ENCODE assay signal across 9 cellular contexts in the genomic region with DNA sequence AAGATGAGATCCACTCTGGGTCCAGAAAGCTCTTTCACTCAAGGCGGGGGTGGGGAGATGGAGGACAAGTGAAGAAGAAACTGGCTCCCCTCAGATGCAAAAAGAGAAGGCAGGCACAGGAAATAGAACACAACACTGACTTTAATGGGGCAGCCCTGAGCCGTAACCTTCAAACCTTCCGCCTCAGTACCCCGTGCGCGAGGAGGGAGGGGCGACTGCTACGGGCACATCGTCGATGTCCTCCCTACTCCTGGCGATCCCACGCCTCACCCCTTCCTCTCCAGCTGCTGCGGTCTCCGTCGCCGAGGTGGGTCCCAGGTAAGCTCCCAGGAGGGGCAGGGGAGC. TPM values are rescaled to one million over a fixed set of nuclear protein-coding genes. Genes with fewer than 3 reads are reported as not detected.
DNase-seq lines count a peak whose midpoint lies in the region; ATAC-seq, FAIRE-seq and TF ChIP-seq lines count a peak whose summit lies in the region.
"Had no signal": no experiment of that assay in that cellular context is flagged by ENCODE, and none has a peak within 500 bp of the region (broad histone marks: within the 10 kb centered on the region; RNA-seq: fewer than 3 reads in every experiment).

No MANE protein-coding gene starts in this region.

- no peak overlapping the region for H3K27ac Mint-ChIP-seq in activated CD4-positive, alpha-beta T cell treated with anti-CD3 and anti-CD28 coated beads for 36 hours
- no peak overlapping the region for H3K27ac Mint-ChIP-seq in brain

- H3K36me3 ChIP-seq in lung (ENCODE audit: control insufficient read depth in 2 of 2, insufficient read depth in 2 of 2, low read length in 2 of 2) (no peaks in the 10 kb centered on the region), testis (ENCODE audit: low read depth, missing control alignments) (no peaks in the 10 kb centered on the region)

- intact Hi-C loops in activated CD4-positive, alpha-beta T cell treated with anti-CD3 and anti-CD28 coated beads for 36 hours (cut with DNase I, micrococcal nuclease), result no loop called here
- intact Hi-C loops in testis (cut with DNase I; ENCODE audit: low total_unique reads), result no loop called here

- TF ChIP-seq CTCF in brain (conservative IDR thresholded peaks at IDR 0.05) (no peak), lung (IDR thresholded peaks at IDR 0.05; ENCODE audit: control extremely low read depth, extremely low read depth) (no peak), testis (IDR thresholded peaks at IDR 0.05) (no peak)

- peak overlapping the region; percentile 66 for H3K4me3 Mint-ChIP-seq in activated CD4-positive, alpha-beta T cell treated with anti-CD3 and anti-CD28 coated beads for 36 hours
- peak overlapping the region; percentile 66 to 78 (median 77) for H3K4me3 Mint-ChIP-seq in brain

- CTCF ChIA-PET in activated CD4-positive, alpha-beta T cell treated with anti-CD3 and anti-CD28 coated beads for 36 hours (lab: Charles Lee), result interaction anchor here (0.6 to 6.5 kb wide), 6 partner anchors 10 to 98 kb away, joined by 3 to 47 read pairs (median 3); a partner anchor contains a TSS

- peaks cover 15% of the 10 kb centered on the region for H3K27me3 Mint-ChIP-seq in activated CD4-positive, alpha-beta T cell treated with anti-CD3 and anti-CD28 coated beads for 36 hours
- peaks cover 73% of the 10 kb centered on the region for H3K27me3 Mint-ChIP-seq in brain

- H3K4me1 Mint-ChIP-seq in activated CD4-positive, alpha-beta T cell treated with anti-CD3 and anti-CD28 coated beads for 36 hours, result peaks cover 28% of the 10 kb centered on the region
- peaks cover 38% of the 10 kb centered on the region for H3K4me1 Mint-ChIP-seq in brain

- FAIRE-seq in RCC 7860 (lab: Jason Lieb, UNC), result no peak
- FAIRE-seq: TTC549 had no signal

- H3K27me3 ChIP-seq in lung (ENCODE audit: control insufficient read depth, insufficient read depth) (no peaks in the 10 kb centered on the region), testis (no peaks in the 10 kb centered on the region)

- H3K4me3 ChIP-seq in lung, result peak overlapping the region; percentile 15
- H3K4me3 ChIP-seq in testis, result peak overlapping the region; percentile 27 to 45

- POLR2A ChIA-PET in activated CD4-positive, alpha-beta T cell treated with anti-CD3 and anti-CD28 coated beads for 36 hours (lab: Charles Lee), result interaction anchor here (1.0 to 3.4 kb wide), 2 partner anchors 9 to 35 kb away, joined by 5 to 15 read pairs; a partner anchor contains a TSS

- no peaks in the 10 kb centered on the region for H3K9me3 Mint-ChIP-seq in activated CD4-positive, alpha-beta T cell treated with anti-CD3 and anti-CD28 coated beads for 36 hours (ENCODE audit: low read depth)
- peaks cover 0 to 3% (median 0%) of the 10 kb centered on the region in 5 experiments for H3K9me3 Mint-ChIP-seq in brain

- WGBS in lung, 2 donors, result 11 to 13% methylated on average over 16 of the region's 16 CpGs
- 5 to 29% methylated on average over 6 to 16 of the region's 16 CpGs for WGBS in testis, 2 donors

- ATAC-seq in activated CD4-positive, alpha-beta T cell treated with anti-CD3 and anti-CD28 coated beads for 36 hours, result peak; percentile 42
- peak; percentile 9 for ATAC-seq in lung (ENCODE audit: insufficient read depth, low FRiP score)
- no peak for ATAC-seq in HG03439 (IDR thresholded peaks at IDR 0.05; ENCODE audit: unreplicated experiment)
- no peak for ATAC-seq in GM18520 (IDR thresholded peaks at IDR 0.05; ENCODE audit: unreplicated experiment)

- H3K9me3 ChIP-seq in lung (ENCODE audit: control insufficient read depth in 2 of 2, insufficient read depth in 1 of 2, low read length in 1 of 2) (no peaks in the 10 kb centered on the region), testis (no peaks in the 10 kb centered on the region)

- no peak overlapping the region for H3K27ac ChIP-seq in lung (ENCODE audit: low read depth in 1 of 2, low read length in 1 of 2)
- H3K27ac ChIP-seq in testis, result no peak overlapping the region

- no peaks in the 10 kb centered on the region for H3K36me3 Mint-ChIP-seq in activated CD4-positive, alpha-beta T cell treated with anti-CD3 and anti-CD28 coated beads for 36 hours (ENCODE audit: low read depth)
- no peaks in the 10 kb centered on the region for H3K36me3 Mint-ChIP-seq in brain

- H3K4me1 ChIP-seq in lung (ENCODE audit: control insufficient read depth in 2 of 2, insufficient read depth in 2 of 2, low read length in 2 of 2) (peaks cover 0 to 8% of the 10 kb centered on the region in 2 donors), testis (peaks cover 7% of the 10 kb centered on the region)

- no peak for DNase-seq in activated CD4-positive, alpha-beta T cell treated with anti-CD3 and anti-CD28 coated beads for 36 hours
- no peak for DNase-seq in activated CD4-positive, alpha-beta T cell treated with anti-CD3 and anti-CD28 coated beads, Interleukin-2, amount 50 U/mL, for 48 hours
- no peak for DNase-seq in lung (ENCODE audit: low spot score)
- no peak for DNase-seq in testis
- DNase-seq in RCC 7860 (ENCODE audit: low spot score), result no peak

- TF ChIP-seq POLR2A in testis (IDR thresholded peaks at IDR 0.05), result no peak

RNA-seq across cellular contexts. Expression of a gene that starts 3.9 kb away (rescaled TPM):
- total RNA-seq in activated CD4-positive, alpha-beta T cell treated with anti-CD3 and anti-CD28 coated beads for 36 hours, result under 1 TPM in 1 of 2 experiments, not detected in 1; 0.14 TPM
- polyA plus RNA-seq in brain (ENCODE audit: insufficient read depth, low read depth, low replicate concordance) (1.0 TPM), lung (10 to 100 TPM in 1 of 2 donors, 1 to 10 TPM in 1; 9.6 to 11.9 TPM), testis (ENCODE audit: insufficient read depth, low read depth, low replicate concordance) (28.8 TPM)
- total RNA-seq in lung (10 to 100 TPM; 11.7 to 15.5 TPM), testis (10 to 100 TPM in 1 of 2 donors, 1 to 10 TPM in 1; 9.8 to 12.1 TPM)

RNA-seq across cellular contexts. Expression of a gene that starts 9.2 kb away (rescaled TPM):
- total RNA-seq in activated CD4-positive, alpha-beta T cell treated with anti-CD3 and anti-CD28 coated beads for 36 hours, result 10 to 100 TPM; 46.2 to 48.3 TPM
- 122 TPM for polyA plus RNA-seq in brain (ENCODE audit: insufficient read depth, low read depth, low replicate concordance)
- total RNA-seq in lung, result 100 to 1,000 TPM in 1 of 2 donors, 10 to 100 TPM in 1; 35.9 to 113 TPM
- polyA plus RNA-seq in lung, result 10 to 100 TPM; 72.9 to 85.8 TPM
- 10 to 100 TPM; 32.2 to 44.1 TPM for total RNA-seq in testis
- polyA plus RNA-seq in testis (ENCODE audit: insufficient read depth, low read depth, low replicate concordance), result 24.8 TPM

RNA-seq across cellular contexts. Expression of a gene that starts 9.8 kb away (rescaled TPM):
- total RNA-seq in activated CD4-positive, alpha-beta T cell treated with anti-CD3 and anti-CD28 coated beads for 36 hours, result 10 to 100 TPM; 46.5 to 57.3 TPM
- polyA plus RNA-seq in brain (ENCODE audit: insufficient read depth, low read depth, low replicate concordance) (54.2 TPM), lung (10 to 100 TPM; 34.1 to 36.1 TPM), testis (ENCODE audit: insufficient read depth, low read depth, low replicate concordance) (36.5 TPM)
- total RNA-seq in lung (10 to 100 TPM in 1 of 2 donors, 1 to 10 TPM in 1; 8.6 to 53.7 TPM), testis (10 to 100 TPM; 17.6 to 19.7 TPM)

RNA-seq across cellular contexts. Expression of a gene that starts 18.8 kb away (rescaled TPM):
- 10 to 100 TPM; 79.8 to 96.2 TPM for total RNA-seq in activated CD4-positive, alpha-beta T cell treated with anti-CD3 and anti-CD28 coated beads for 36 hours
- polyA plus RNA-seq in brain (ENCODE audit: insufficient read depth, low read depth, low replicate concordance) (139 TPM), lung (10 to 100 TPM; 47.9 to 68.4 TPM), testis (ENCODE audit: insufficient read depth, low read depth, low replicate concordance) (14.4 TPM)
- total RNA-seq in lung (10 to 100 TPM; 65.7 to 88.5 TPM), testis (10 to 100 TPM; 25.4 to 45.6 TPM)

RNA-seq across cellular contexts. Expression of a gene that starts 43.0 kb away (rescaled TPM):
- total RNA-seq in activated CD4-positive, alpha-beta T cell treated with anti-CD3 and anti-CD28 coated beads for 36 hours, result 10 to 100 TPM in 1 of 2 experiments, 1 to 10 TPM in 1; 9.1 to 11.3 TPM
- polyA plus RNA-seq in brain (ENCODE audit: insufficient read depth, low read depth, low replicate concordance) (15.1 TPM), lung (10 to 100 TPM in 1 of 2 donors, 1 to 10 TPM in 1; 8.1 to 11.5 TPM), testis (ENCODE audit: insufficient read depth, low read depth, low replicate concordance) (26.0 TPM)
- total RNA-seq in lung (10 to 100 TPM; 12.4 to 20.7 TPM), testis (10 to 100 TPM; 25.9 to 26.6 TPM)

Comparison
In these comparisons a context has a peak if more than half of its experiments do, and no peak if none do; other contexts are left out.
1. ATAC-seq: peak in activated CD4-positive, alpha-beta T cell treated with anti-CD3 and anti-CD28 coated beads for 36 hours (single experiment) and lung (single experiment); none in HG03439 (single experiment) and GM18520 (single experiment).
2. RNA of a gene that starts 3.9 kb away (total RNA-seq): 11.7 to 15.5 TPM in lung and 9.8 to 12.1 TPM in testis; 0.14 TPM in activated CD4-positive, alpha-beta T cell treated with anti-CD3 and anti-CD28 coated beads for 36 hours; every median in the first group is over 4 times any median in the second.